In the genomic region with DNA sequence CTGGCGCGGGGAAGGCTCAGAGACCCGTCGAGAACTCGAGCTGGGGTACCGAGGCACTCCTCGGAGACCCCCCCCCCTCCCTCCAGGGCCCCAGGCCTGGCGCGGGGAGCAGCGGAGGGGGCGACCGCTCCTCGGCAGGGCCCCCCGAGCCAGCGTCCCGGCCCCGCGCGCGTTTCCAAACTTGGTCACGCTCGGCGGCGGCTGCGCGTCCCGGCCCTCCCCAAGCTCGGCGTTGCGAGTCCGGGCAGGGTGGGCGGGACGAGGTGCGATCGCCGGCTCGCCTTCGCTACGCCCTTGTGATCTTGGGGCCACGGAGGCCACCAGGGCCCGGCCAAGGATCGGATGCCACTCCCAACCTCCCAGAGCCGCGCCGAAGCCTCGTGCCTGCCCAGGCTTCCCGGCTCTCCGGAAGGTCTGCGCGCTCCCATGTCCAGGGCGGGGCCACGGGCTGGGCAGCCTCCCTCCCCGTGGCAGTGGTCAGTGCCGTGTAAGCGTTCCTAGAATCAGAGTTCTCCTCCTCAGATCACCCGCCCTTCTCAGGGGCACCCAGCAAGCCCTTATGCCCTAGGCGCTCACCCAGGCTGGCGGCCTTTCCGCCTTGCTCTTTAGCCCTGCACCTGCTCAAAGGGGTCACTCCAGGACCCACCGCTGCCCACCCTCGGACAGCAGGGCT, we compare ENCODE assay signal across 1 cellular context.
TF ChIP-seq lines count a peak whose summit lies in the region.

No MANE protein-coding gene starts in this region.

TF ChIP-seq in HepG2, 621 proteins besides CTCF, POLR2A, EP300 and RAD21 (continued from another document and continues in another):
- TF ChIP-seq, protein P1, sequence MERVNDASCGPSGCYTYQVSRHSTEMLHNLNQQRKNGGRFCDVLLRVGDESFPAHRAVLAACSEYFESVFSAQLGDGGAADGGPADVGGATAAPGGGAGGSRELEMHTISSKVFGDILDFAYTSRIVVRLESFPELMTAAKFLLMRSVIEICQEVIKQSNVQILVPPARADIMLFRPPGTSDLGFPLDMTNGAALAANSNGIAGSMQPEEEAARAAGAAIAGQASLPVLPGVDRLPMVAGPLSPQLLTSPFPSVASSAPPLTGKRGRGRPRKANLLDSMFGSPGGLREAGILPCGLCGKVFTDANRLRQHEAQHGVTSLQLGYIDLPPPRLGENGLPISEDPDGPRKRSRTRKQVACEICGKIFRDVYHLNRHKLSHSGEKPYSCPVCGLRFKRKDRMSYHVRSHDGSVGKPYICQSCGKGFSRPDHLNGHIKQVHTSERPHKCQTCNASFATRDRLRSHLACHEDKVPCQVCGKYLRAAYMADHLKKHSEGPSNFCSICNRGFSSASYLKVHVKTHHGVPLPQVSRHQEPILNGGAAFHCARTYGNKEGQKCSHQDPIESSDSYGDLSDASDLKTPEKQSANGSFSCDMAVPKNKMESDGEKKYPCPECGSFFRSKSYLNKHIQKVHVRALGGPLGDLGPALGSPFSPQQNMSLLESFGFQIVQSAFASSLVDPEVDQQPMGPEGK (CRISPR knock-in tag; IDR thresholded peaks at IDR 0.05) = peak; percentile 95
- TF ChIP-seq SRSF9 (IDR thresholded peaks at IDR 0.05; ENCODE audit: borderline replicate concordance, insufficient read depth, low read depth, low read length, poor library complexity, severe bottlenecking) = no peak
- 0 out of 2 replicates have a peak, but pooled peaks have one; percentile 91 for TF ChIP-seq GTF3A (CRISPR knock-in tag; conservative IDR thresholded peaks at IDR 0.05)
- TF ChIP-seq GATAD1 (CRISPR knock-in tag; IDR thresholded peaks at IDR 0.05) = peak; percentile 60
- TF ChIP-seq RARG (CRISPR knock-in tag; IDR thresholded peaks at IDR 0.05; ENCODE audit: low read depth) = 0 out of 2 replicates have a peak, but pooled peaks have one; percentile 43
- TF ChIP-seq ZIK1 (CRISPR knock-in tag; IDR thresholded peaks at IDR 0.05; ENCODE audit: borderline replicate concordance, low read depth) = peak; percentile 22; the same call in 1 of the 2 replicates
- TF ChIP-seq SPEN (CRISPR knock-in tag; IDR thresholded peaks at IDR 0.05; ENCODE audit: low read depth) = peak; percentile 69
- TF ChIP-seq, protein P2, sequence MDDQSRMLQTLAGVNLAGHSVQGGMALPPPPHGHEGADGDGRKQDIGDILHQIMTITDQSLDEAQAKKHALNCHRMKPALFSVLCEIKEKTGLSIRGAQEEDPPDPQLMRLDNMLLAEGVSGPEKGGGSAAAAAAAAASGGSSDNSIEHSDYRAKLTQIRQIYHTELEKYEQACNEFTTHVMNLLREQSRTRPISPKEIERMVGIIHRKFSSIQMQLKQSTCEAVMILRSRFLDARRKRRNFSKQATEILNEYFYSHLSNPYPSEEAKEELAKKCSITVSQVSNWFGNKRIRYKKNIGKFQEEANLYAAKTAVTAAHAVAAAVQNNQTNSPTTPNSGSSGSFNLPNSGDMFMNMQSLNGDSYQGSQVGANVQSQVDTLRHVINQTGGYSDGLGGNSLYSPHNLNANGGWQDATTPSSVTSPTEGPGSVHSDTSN (CRISPR knock-in tag; IDR thresholded peaks at IDR 0.05; ENCODE audit: borderline replicate concordance) = peak; percentile 82; the same call in 1 of the 2 replicates
- TF ChIP-seq FOXM1 (CRISPR knock-in tag; IDR thresholded peaks at IDR 0.05) = peak; percentile 87; the same call in 1 of the 2 replicates
- TF ChIP-seq, protein P3, sequence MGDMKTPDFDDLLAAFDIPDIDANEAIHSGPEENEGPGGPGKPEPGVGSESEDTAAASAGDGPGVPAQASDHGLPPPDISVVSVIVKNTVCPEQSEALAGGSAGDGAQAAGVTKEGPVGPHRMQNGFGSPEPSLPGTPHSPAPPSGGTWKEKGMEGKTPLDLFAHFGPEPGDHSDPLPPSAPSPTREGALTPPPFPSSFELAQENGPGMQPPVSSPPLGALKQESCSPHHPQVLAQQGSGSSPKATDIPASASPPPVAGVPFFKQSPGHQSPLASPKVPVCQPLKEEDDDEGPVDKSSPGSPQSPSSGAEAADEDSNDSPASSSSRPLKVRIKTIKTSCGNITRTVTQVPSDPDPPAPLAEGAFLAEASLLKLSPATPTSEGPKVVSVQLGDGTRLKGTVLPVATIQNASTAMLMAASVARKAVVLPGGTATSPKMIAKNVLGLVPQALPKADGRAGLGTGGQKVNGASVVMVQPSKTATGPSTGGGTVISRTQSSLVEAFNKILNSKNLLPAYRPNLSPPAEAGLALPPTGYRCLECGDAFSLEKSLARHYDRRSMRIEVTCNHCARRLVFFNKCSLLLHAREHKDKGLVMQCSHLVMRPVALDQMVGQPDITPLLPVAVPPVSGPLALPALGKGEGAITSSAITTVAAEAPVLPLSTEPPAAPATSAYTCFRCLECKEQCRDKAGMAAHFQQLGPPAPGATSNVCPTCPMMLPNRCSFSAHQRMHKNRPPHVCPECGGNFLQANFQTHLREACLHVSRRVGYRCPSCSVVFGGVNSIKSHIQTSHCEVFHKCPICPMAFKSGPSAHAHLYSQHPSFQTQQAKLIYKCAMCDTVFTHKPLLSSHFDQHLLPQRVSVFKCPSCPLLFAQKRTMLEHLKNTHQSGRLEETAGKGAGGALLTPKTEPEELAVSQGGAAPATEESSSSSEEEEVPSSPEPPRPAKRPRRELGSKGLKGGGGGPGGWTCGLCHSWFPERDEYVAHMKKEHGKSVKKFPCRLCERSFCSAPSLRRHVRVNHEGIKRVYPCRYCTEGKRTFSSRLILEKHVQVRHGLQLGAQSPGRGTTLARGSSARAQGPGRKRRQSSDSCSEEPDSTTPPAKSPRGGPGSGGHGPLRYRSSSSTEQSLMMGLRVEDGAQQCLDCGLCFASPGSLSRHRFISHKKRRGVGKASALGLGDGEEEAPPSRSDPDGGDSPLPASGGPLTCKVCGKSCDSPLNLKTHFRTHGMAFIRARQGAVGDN (CRISPR knock-in tag; IDR thresholded peaks at IDR 0.05) = peak; percentile 97
- TF ChIP-seq, protein P4, sequence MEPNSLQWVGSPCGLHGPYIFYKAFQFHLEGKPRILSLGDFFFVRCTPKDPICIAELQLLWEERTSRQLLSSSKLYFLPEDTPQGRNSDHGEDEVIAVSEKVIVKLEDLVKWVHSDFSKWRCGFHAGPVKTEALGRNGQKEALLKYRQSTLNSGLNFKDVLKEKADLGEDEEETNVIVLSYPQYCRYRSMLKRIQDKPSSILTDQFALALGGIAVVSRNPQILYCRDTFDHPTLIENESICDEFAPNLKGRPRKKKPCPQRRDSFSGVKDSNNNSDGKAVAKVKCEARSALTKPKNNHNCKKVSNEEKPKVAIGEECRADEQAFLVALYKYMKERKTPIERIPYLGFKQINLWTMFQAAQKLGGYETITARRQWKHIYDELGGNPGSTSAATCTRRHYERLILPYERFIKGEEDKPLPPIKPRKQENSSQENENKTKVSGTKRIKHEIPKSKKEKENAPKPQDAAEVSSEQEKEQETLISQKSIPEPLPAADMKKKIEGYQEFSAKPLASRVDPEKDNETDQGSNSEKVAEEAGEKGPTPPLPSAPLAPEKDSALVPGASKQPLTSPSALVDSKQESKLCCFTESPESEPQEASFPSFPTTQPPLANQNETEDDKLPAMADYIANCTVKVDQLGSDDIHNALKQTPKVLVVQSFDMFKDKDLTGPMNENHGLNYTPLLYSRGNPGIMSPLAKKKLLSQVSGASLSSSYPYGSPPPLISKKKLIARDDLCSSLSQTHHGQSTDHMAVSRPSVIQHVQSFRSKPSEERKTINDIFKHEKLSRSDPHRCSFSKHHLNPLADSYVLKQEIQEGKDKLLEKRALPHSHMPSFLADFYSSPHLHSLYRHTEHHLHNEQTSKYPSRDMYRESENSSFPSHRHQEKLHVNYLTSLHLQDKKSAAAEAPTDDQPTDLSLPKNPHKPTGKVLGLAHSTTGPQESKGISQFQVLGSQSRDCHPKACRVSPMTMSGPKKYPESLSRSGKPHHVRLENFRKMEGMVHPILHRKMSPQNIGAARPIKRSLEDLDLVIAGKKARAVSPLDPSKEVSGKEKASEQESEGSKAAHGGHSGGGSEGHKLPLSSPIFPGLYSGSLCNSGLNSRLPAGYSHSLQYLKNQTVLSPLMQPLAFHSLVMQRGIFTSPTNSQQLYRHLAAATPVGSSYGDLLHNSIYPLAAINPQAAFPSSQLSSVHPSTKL (CRISPR knock-in tag; IDR thresholded peaks at IDR 0.05) = peak; percentile 76
- TF ChIP-seq CHD2 (IDR thresholded peaks at IDR 0.05; ENCODE audit: low read depth, low read length) = no peak
- TF ChIP-seq, protein P5, sequence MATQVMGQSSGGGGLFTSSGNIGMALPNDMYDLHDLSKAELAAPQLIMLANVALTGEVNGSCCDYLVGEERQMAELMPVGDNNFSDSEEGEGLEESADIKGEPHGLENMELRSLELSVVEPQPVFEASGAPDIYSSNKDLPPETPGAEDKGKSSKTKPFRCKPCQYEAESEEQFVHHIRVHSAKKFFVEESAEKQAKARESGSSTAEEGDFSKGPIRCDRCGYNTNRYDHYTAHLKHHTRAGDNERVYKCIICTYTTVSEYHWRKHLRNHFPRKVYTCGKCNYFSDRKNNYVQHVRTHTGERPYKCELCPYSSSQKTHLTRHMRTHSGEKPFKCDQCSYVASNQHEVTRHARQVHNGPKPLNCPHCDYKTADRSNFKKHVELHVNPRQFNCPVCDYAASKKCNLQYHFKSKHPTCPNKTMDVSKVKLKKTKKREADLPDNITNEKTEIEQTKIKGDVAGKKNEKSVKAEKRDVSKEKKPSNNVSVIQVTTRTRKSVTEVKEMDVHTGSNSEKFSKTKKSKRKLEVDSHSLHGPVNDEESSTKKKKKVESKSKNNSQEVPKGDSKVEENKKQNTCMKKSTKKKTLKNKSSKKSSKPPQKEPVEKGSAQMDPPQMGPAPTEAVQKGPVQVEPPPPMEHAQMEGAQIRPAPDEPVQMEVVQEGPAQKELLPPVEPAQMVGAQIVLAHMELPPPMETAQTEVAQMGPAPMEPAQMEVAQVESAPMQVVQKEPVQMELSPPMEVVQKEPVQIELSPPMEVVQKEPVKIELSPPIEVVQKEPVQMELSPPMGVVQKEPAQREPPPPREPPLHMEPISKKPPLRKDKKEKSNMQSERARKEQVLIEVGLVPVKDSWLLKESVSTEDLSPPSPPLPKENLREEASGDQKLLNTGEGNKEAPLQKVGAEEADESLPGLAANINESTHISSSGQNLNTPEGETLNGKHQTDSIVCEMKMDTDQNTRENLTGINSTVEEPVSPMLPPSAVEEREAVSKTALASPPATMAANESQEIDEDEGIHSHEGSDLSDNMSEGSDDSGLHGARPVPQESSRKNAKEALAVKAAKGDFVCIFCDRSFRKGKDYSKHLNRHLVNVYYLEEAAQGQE (IDR thresholded peaks at IDR 0.05; ENCODE audit: borderline replicate concordance in 1 of 2, low read depth in 1 of 2, low read length in 2 of 2) = no peak
- no peak; the same call in 1 of the 2 replicates for TF ChIP-seq ZFP36L1 (CRISPR knock-in tag; IDR thresholded peaks at IDR 0.05)
- 0 out of 2 replicates have a peak, but pooled peaks have one; percentile 77 for TF ChIP-seq SATB2 (CRISPR knock-in tag; IDR thresholded peaks at IDR 0.05)
- TF ChIP-seq ASH2L (IDR thresholded peaks at IDR 0.05; ENCODE audit: insufficient read length, low read depth, low read length) = no peak
- TF ChIP-seq TBX3 (IDR thresholded peaks at IDR 0.05; ENCODE audit: borderline replicate concordance) = no peak
- peak; percentile 61; the same call in 1 of the 2 replicates for TF ChIP-seq ZNF672 (CRISPR knock-in tag; IDR thresholded peaks at IDR 0.05)
- peak; percentile 80 for TF ChIP-seq POLR2G (IDR thresholded peaks at IDR 0.05; ENCODE audit: low read depth, low read length)
- no peak for TF ChIP-seq ZFP36 (IDR thresholded peaks at IDR 0.05; ENCODE audit: borderline replicate concordance, low read depth, low read length, partially characterized antibody)
- peak; percentile 62; the same call in 1 of the 2 replicates for TF ChIP-seq ZNF367 (CRISPR knock-in tag; IDR thresholded peaks at IDR 0.05; ENCODE audit: borderline replicate concordance)
- 0 out of 2 replicates have a peak, but pooled peaks have one; percentile 90 for TF ChIP-seq ZNF674 (CRISPR knock-in tag; IDR thresholded peaks at IDR 0.05; ENCODE audit: low read depth)
- TF ChIP-seq PHF20 (CRISPR knock-in tag; IDR thresholded peaks at IDR 0.05) = peak; percentile 54; the same call in 1 of the 2 replicates
- TF ChIP-seq NFYB (CRISPR knock-in tag; IDR thresholded peaks at IDR 0.05) = no peak; the same call in 1 of the 2 replicates
- 0 out of 2 replicates have a peak, but pooled peaks have one; percentile 83 for TF ChIP-seq NAIF1 (CRISPR knock-in tag; IDR thresholded peaks at IDR 0.05; ENCODE audit: borderline replicate concordance)
- peak; percentile 54; the same call in 1 of the 2 replicates for TF ChIP-seq FOXJ3 (CRISPR knock-in tag; IDR thresholded peaks at IDR 0.05; ENCODE audit: borderline replicate concordance)
- TF ChIP-seq, protein P6, sequence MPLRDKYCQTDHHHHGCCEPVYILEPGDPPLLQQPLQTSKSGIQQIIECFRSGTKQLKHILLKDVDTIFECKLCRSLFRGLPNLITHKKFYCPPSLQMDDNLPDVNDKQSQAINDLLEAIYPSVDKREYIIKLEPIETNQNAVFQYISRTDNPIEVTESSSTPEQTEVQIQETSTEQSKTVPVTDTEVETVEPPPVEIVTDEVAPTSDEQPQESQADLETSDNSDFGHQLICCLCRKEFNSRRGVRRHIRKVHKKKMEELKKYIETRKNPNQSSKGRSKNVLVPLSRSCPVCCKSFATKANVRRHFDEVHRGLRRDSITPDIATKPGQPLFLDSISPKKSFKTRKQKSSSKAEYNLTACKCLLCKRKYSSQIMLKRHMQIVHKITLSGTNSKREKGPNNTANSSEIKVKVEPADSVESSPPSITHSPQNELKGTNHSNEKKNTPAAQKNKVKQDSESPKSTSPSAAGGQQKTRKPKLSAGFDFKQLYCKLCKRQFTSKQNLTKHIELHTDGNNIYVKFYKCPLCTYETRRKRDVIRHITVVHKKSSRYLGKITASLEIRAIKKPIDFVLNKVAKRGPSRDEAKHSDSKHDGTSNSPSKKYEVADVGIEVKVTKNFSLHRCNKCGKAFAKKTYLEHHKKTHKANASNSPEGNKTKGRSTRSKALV (CRISPR knock-in tag; IDR thresholded peaks at IDR 0.05) = peak; percentile 98
- no peak for TF ChIP-seq U2AF1 (optimal IDR thresholded peaks at IDR 0.05; ENCODE audit: low read depth, low read length)
- peak; percentile 97 for TF ChIP-seq MYC (CRISPR knock-in tag; IDR thresholded peaks at IDR 0.05; ENCODE audit: borderline replicate concordance)
- TF ChIP-seq THYN1 (CRISPR knock-in tag; IDR thresholded peaks at IDR 0.05; ENCODE audit: borderline replicate concordance, low read depth) = 0 out of 2 replicates have a peak, but pooled peaks have one; percentile 18
- TF ChIP-seq ZFP37 (CRISPR knock-in tag; IDR thresholded peaks at IDR 0.05; ENCODE audit: borderline replicate concordance) = peak; percentile 85
- TF ChIP-seq CHD4 (IDR thresholded peaks at IDR 0.05; ENCODE audit: borderline replicate concordance, low read length) = no peak
